In the genomic region with DNA sequence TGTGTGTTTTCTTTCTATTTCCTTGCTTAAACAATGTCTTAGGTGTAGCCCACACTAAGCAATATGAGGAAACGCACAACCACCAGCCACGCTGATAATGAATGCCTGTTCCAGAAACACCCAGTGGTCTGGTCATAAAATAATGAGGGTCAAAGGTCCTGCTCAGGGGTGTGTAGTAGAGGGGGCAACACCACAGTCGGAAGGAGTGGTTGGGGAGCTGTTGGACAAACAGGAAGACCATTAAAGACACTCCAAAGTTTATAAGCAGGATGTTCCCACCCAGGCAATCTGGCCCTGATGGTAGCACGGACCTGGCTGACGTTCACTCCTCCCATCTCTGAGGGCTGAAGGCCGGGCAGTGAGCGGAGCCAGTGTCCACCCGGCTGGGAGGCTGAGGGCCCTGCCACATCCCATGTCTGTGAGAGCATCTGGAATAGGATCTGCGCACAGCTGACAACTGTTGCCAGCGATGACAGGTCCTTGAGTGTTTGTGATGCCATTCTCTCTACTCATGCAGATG, we compare ENCODE assay signal across 13 cellular contexts. TPM values are rescaled to one million over a fixed set of nuclear protein-coding genes. Genes with fewer than 3 reads are reported as not detected.
DNase-seq lines count a peak whose midpoint lies in the region; TF ChIP-seq lines count a peak whose summit lies in the region.
"Had no signal": no experiment of that assay in that cellular context is flagged by ENCODE, and none has a peak within 500 bp of the region (broad histone marks: within the 10 kb centered on the region; RNA-seq: fewer than 3 reads in every experiment).

No MANE protein-coding gene starts in this region.

- TF ChIP-seq EP300 in transverse colon (IDR thresholded peaks at IDR 0.05; ENCODE audit: low read depth): no peak

- 81 to 86% methylated on average over 4 to 5 of the region's 10 CpGs for WGBS in esophagus squamous epithelium, 2 donors
- WGBS in mesenchymal stem cell: 2% methylated on average over 7 of the region's 10 CpGs
- 56 to 70% methylated on average over 2 to 10 of the region's 10 CpGs for WGBS in transverse colon (ENCODE audit: low coverage in 1 of 2), 2 donors

- no peak overlapping the region for H3K14ac ChIP-seq in mesenchymal stem cell (ENCODE audit: low read length in 2 of 2)

- H3K79me1 ChIP-seq in mesenchymal stem cell (replicated peaks; ENCODE audit: low read length, poor library complexity, severe bottlenecking): no peaks in the 10 kb centered on the region

- no peak overlapping the region for H2BK5ac ChIP-seq in mesenchymal stem cell (ENCODE audit: low read depth, low read length, poor library complexity, severe bottlenecking)

- H2BK120ac ChIP-seq in mesenchymal stem cell (ENCODE audit: low read depth, low read length): peak overlapping the region; percentile 45

- H4K8ac ChIP-seq in mesenchymal stem cell (ENCODE audit: low read length): peak overlapping the region; percentile 70

- H2BK12ac ChIP-seq in mesenchymal stem cell (ENCODE audit: low read length in 2 of 2): peak overlapping the region; percentile 49 to 59

- H3K27ac ChIP-seq in esophagus squamous epithelium (peak overlapping the region; percentile 60 to 85 (median 72)), mesenchymal stem cell (ENCODE audit: low read length, poor library complexity, severe bottlenecking) (no peak overlapping the region), transverse colon (peak overlapping the region; percentile 77 to 85 (median 82))

- peak overlapping the region; percentile 35 for H2AK5ac ChIP-seq in mesenchymal stem cell (ENCODE audit: low read length, severe bottlenecking)

- H3K4me1 ChIP-seq in esophagus squamous epithelium (peaks cover 0 to 12% (median 9%) of the 10 kb centered on the region in 3 donors), mesenchymal stem cell (ENCODE audit: control insufficient read depth, insufficient read depth, low read depth, low read length) (peaks cover 30% of the 10 kb centered on the region), transverse colon (peaks cover 6 to 39% (median 19%) of the 10 kb centered on the region in 4 donors)

- H3K4me2 ChIP-seq in mesenchymal stem cell (ENCODE audit: low read length, poor library complexity, severe bottlenecking): no peak overlapping the region

- TF ChIP-seq POLR2A in esophagus squamous epithelium (IDR thresholded peaks at IDR 0.05) (no peak), transverse colon (IDR thresholded peaks at IDR 0.05) (peak; percentile 69)

- in situ Hi-C loops in transverse colon (cut with MboI; ENCODE audit: low pct_ligation_motif_present in 1 of 4, low pct_unique_long_range_greater_than_20kb in 1 of 4, low sequenced_read_pairs in 3 of 4): loop anchor here in 3 of 4 donors (5.0 to 10.0 kb wide), 2 partner anchors 167 to 174 kb away; no protein-coding TSS in a partner anchor

- H3K9me3 ChIP-seq in esophagus squamous epithelium: no peaks in the 10 kb centered on the region
- H3K9me3 ChIP-seq in mesenchymal stem cell (ENCODE audit: control insufficient read depth, low read length): no peaks in the 10 kb centered on the region
- H3K9me3 ChIP-seq in transverse colon: no peaks in the 10 kb centered on the region

- H4K91ac ChIP-seq in mesenchymal stem cell (ENCODE audit: low read length): peak overlapping the region; percentile 41

- H3K4me3 ChIP-seq in esophagus squamous epithelium (no peak overlapping the region), mesenchymal stem cell (ENCODE audit: insufficient read depth in 1 of 2, low read depth in 1 of 2, low read length in 2 of 2) (no peak overlapping the region), transverse colon (peak overlapping the region in 1 of 4 donors; percentile 19)

- H3K36me3 ChIP-seq in esophagus squamous epithelium (no peaks in the 10 kb centered on the region), mesenchymal stem cell (ENCODE audit: control insufficient read depth in 1 of 2, insufficient read depth in 2 of 2, low read depth in 1 of 2, low read length in 2 of 2) (no peaks in the 10 kb centered on the region), transverse colon (no peaks in the 10 kb centered on the region)

- no peaks in the 10 kb centered on the region for H3K27me3 ChIP-seq in esophagus squamous epithelium
- H3K27me3 ChIP-seq in mesenchymal stem cell (ENCODE audit: control insufficient read depth in 1 of 2, insufficient read depth in 1 of 2, low read length in 2 of 2): no peaks in the 10 kb centered on the region
- no peaks in the 10 kb centered on the region for H3K27me3 ChIP-seq in transverse colon

- DNase-seq in NCI-H69 (lab: John Stamatoyannopoulos, UW) (peak; percentile 38), esophagus squamous epithelium (lab: John Stamatoyannopoulos, UW) (no peak), mesenchymal stem cell (peak; percentile 84), transverse colon (peak; percentile 77), NCI-H2196 (lab: John Stamatoyannopoulos, UW; ENCODE audit: unreplicated experiment) (no peak), hypothalamus (lab: John Stamatoyannopoulos, UW) (no peak), GM19238 (ENCODE audit: insufficient read length, low spot score) (no peak)
- DNase-seq in activated CD4-positive, alpha-beta T cell treated with anti-CD3 and anti-CD28 coated beads, Interleukin-2, amount 50 U/mL, for 1 hour: no peak
- DNase-seq: activated T-cell treated with anti-CD3 and anti-CD28 coated beads, Interleukin-2, amount 50 U/mL, for 4 hours; NCI-H345; stimulated activated CD4-positive, alpha-beta T cell treated with anti-CD3 and anti-CD28 coated beads, Interleukin-12 subunit alpha, Interleukin-12 subunit beta, amount 100 ng/mL, for 4 hours; stimulated activated naive CD4-positive, alpha-beta T cell treated with Interleukin-2 at 50 U/mL for 16 hours; T-helper 9 cell had no signal

- H3K9ac ChIP-seq in mesenchymal stem cell (ENCODE audit: low read length): peak overlapping the region; percentile 83

- no peak overlapping the region for H3K23ac ChIP-seq in mesenchymal stem cell (ENCODE audit: low read length in 2 of 2)

- no peak for TF ChIP-seq CTCF in esophagus squamous epithelium (IDR thresholded peaks at IDR 0.05)
- no peak for TF ChIP-seq CTCF in transverse colon (IDR thresholded peaks at IDR 0.05)

- intact Hi-C loops in esophagus squamous epithelium (cut with DNase I): no loop called here
- intact Hi-C loops in transverse colon (cut with DNase I; ENCODE audit: low total_unique reads): no loop called here

- H2AFZ ChIP-seq in mesenchymal stem cell (ENCODE audit: low read depth, low read length): no peak overlapping the region

- H3K4ac ChIP-seq in mesenchymal stem cell (ENCODE audit: low read depth in 1 of 2, low read length in 2 of 2): peak overlapping the region in 1 of 2 experiments; percentile 9

- H2BK15ac ChIP-seq in mesenchymal stem cell (ENCODE audit: low read depth, poor library complexity, severe bottlenecking): no peak overlapping the region

- peak overlapping the region; percentile 58 to 59 for H3K18ac ChIP-seq in mesenchymal stem cell (ENCODE audit: low read depth in 1 of 2, low read length in 2 of 2)

RNA-seq across cellular contexts. Expression of a gene that starts 7.7 kb away (rescaled TPM):
- total RNA-seq in esophagus squamous epithelium: under 1 TPM in 3 of 4 donors, not detected in 1; 0.06 to 0.19 (median 0.13) TPM
- polyA plus RNA-seq in mesenchymal stem cell (2013, experiment 1 of 2): 0.03 TPM
- 0.05 TPM for polyA plus RNA-seq in mesenchymal stem cell (2013, experiment 2 of 2)
- total RNA-seq in transverse colon: 10 to 100 TPM in 2 of 4 donors, 1 to 10 TPM in 1, under 1 TPM in 1; 0.41 to 37.4 (median 17.5) TPM

RNA-seq across cellular contexts. Expression of a gene that starts 38.9 kb away (rescaled TPM):
- 10 to 100 TPM; 15.2 to 31.6 (median 24.0) TPM for total RNA-seq in esophagus squamous epithelium
- 23.4 TPM for polyA plus RNA-seq in mesenchymal stem cell (2013, experiment 1 of 2)
- 22.3 TPM for polyA plus RNA-seq in mesenchymal stem cell (2013, experiment 2 of 2)
- 10 to 100 TPM; 37.2 to 74.8 (median 52.3) TPM for total RNA-seq in transverse colon

Comparison
In these comparisons a context has a peak if more than half of its experiments do, and no peak if none do; other contexts are left out.
1. DNase-seq: peak in NCI-H69 (single experiment), mesenchymal stem cell (single experiment) and transverse colon (single experiment); none in esophagus squamous epithelium (single experiment), NCI-H2196 (single experiment), hypothalamus (0 of 51), activated CD4-positive, alpha-beta T cell treated with anti-CD3 and anti-CD28 coated beads, Interleukin-2, amount 50 U/mL, for 1 hour (single experiment) and GM19238 (single experiment).